ENCODE assay signal across 9 cellular contexts in genomic region chr19:51327066-51327985, GRCh38. TPM values are rescaled to one million over a fixed set of nuclear protein-coding genes. Genes with fewer than 3 reads are reported as not detected.
A peak's percentile ranks its signal among the peaks of the same experiment; 100 is the strongest.
DNase-seq lines count a peak whose midpoint lies in the region; ATAC-seq, FAIRE-seq and TF ChIP-seq lines count a peak whose summit lies in the region.
"Had no signal": no experiment of that assay in that cellular context is flagged by ENCODE, and none has a peak within 500 bp of the region (broad histone marks: within the 10 kb centered on the region; RNA-seq: fewer than 3 reads in every experiment).

No MANE protein-coding gene starts in this region.

- H3K9me3 Mint-ChIP-seq in activated naive CD4-positive, alpha-beta T cell treated with anti-CD3 and anti-CD28 coated beads, Interleukin-2, amount 50 U/mL, for 24 hours, result peaks cover 7% of the 10 kb centered on the region

- H3K27me3 Mint-ChIP-seq in activated naive CD4-positive, alpha-beta T cell treated with anti-CD3 and anti-CD28 coated beads, Interleukin-2, amount 50 U/mL, for 24 hours, result peaks cover 50% of the 10 kb centered on the region

- ATAC-seq in HG02798 (IDR thresholded peaks at IDR 0.05; ENCODE audit: poor library complexity, unreplicated experiment), result no peak

- H3K27ac Mint-ChIP-seq in activated naive CD4-positive, alpha-beta T cell treated with anti-CD3 and anti-CD28 coated beads, Interleukin-2, amount 50 U/mL, for 24 hours, result peak overlapping the region; percentile 47

- no peak overlapping the region for H3K27ac ChIP-seq in vagina

- no peak for TF ChIP-seq CTCF in vagina (IDR thresholded peaks at IDR 0.05)

- H3K36me3 Mint-ChIP-seq in activated naive CD4-positive, alpha-beta T cell treated with anti-CD3 and anti-CD28 coated beads, Interleukin-2, amount 50 U/mL, for 24 hours, result peaks cover 5% of the 10 kb centered on the region

- H3K4me1 Mint-ChIP-seq in activated naive CD4-positive, alpha-beta T cell treated with anti-CD3 and anti-CD28 coated beads, Interleukin-2, amount 50 U/mL, for 24 hours, result peaks cover 8% of the 10 kb centered on the region

- H3K4me3 ChIP-seq in vagina, result no peak overlapping the region

- H3K4me1 ChIP-seq in vagina, result peaks cover 6% of the 10 kb centered on the region

- H3K27me3 ChIP-seq in vagina, result no peaks in the 10 kb centered on the region

- peak overlapping the region; percentile 56 for H3K4me3 Mint-ChIP-seq in activated naive CD4-positive, alpha-beta T cell treated with anti-CD3 and anti-CD28 coated beads, Interleukin-2, amount 50 U/mL, for 24 hours

- no peaks in the 10 kb centered on the region for H3K9me3 ChIP-seq in vagina

- H3K36me3 ChIP-seq in vagina, result no peaks in the 10 kb centered on the region

- FAIRE-seq in RCC 7860 (lab: Jason Lieb, UNC), result no peak
- FAIRE-seq: frontal cortex had no signal

- intact Hi-C loops in vagina (cut with DNase I), result no loop called here

- DNase-seq in Daoy (ENCODE audit: low read depth) (peak; percentile 65), NOMO-1 treated with DMSO at 0.1 percent for 48 hours (lab: John Stamatoyannopoulos, UW; ENCODE audit: unreplicated experiment) (peak; percentile 80), iPS-NIHi11 (ENCODE audit: low spot score) (peak; percentile 97), vagina (ENCODE audit: extremely low spot score in 2 of 2) (no peak), RCC 7860 (ENCODE audit: low spot score) (no peak)
- DNase-seq in stimulated activated CD8-positive, alpha-beta memory T cell treated with anti-CD3 and anti-CD28 coated beads, Interleukin-2, amount 100 ng/mL, for 48 hours (ENCODE audit: low read depth in 2 of 2), result peak; percentile 57 to 65

- no peak for TF ChIP-seq POLR2A in vagina (IDR thresholded peaks at IDR 0.05)

RNA-seq across cellular contexts. Expression of gene VSIG10L, which starts 14.6 kb away (rescaled TPM):
- total RNA-seq in Daoy (2014; rRNA removed; shearing (Covaris generic)), result 0.74 and 1.1 TPM in 2 replicates
- total RNA-seq in vagina, result 20.1 TPM

RNA-seq across cellular contexts. Expression of gene IGLON5, which starts 15.9 kb away (rescaled TPM):
- 0.24 TPM in 1 of 2 replicates, not detected in the other for total RNA-seq in Daoy (2014; rRNA removed; shearing (Covaris generic))
- not detected for total RNA-seq in vagina

RNA-seq across cellular contexts. Expression of gene ETFB, which starts 38.9 kb away (rescaled TPM):
- total RNA-seq in Daoy (2014; rRNA removed; shearing (Covaris generic)), result 155 and 193 TPM in 2 replicates
- 114 TPM for total RNA-seq in vagina

RNA-seq across cellular contexts. Expression of gene CLDND2, which starts 41.5 kb away (rescaled TPM):
- not detected in 2 replicates for total RNA-seq in Daoy (2014; rRNA removed; shearing (Covaris generic))
- not detected for total RNA-seq in vagina
- total RNA-seq: frontal cortex had no signal

RNA-seq across cellular contexts. Expression of gene NKG7, which starts 45.1 kb away (rescaled TPM):
- total RNA-seq in Daoy (2014; rRNA removed; shearing (Covaris generic)), result not detected in 2 replicates
- total RNA-seq in vagina, result 3.4 TPM
- total RNA-seq: frontal cortex had no signal

Comparison
In these comparisons a context has a peak if more than half of its experiments do, and no peak if none do; other contexts are left out.
1. DNase-seq: peak in Daoy (single experiment), NOMO-1 treated with DMSO at 0.1 percent for 48 hours (single experiment), iPS-NIHi11 (single experiment) and stimulated activated CD8-positive, alpha-beta memory T cell treated with anti-CD3 and anti-CD28 coated beads, Interleukin-2, amount 100 ng/mL, for 48 hours (2 of 2); none in vagina (0 of 2) and RCC 7860 (single experiment).